ENCODE assay signal across 20 cellular contexts in genomic region chr10:76178561-76179292, GRCh38.
"Had no signal": no experiment of that assay in that cellular context is flagged by ENCODE, and none has a peak within 500 bp of the region (broad histone marks: within the 10 kb centered on the region; RNA-seq: fewer than 3 reads in every experiment).

No MANE protein-coding gene starts in this region.

- H3K36me3 Mint-ChIP-seq: activated naive CD8-positive, alpha-beta T cell treated with anti-CD3 and anti-CD28 coated beads for 36 hours; naive thymus-derived CD8-positive, alpha-beta T cell; T-cell had no signal

- H3K27me3 ChIP-seq: brain microvascular endothelial cell, hepatocyte, tibial nerve, uterus had no signal

- H3K4me3 ChIP-seq: hepatocyte, tibial nerve, uterus had no signal

- H3K4me1 ChIP-seq: tibial nerve, uterus had no signal

- H3K4me2 ChIP-seq: hepatocyte had no signal

- ATAC-seq: activated CD8-positive, alpha-beta T cell treated with anti-CD3 and anti-CD28 coated beads for 36 hours; effector memory CD8-positive, alpha-beta T cell; left lobe of liver; naive thymus-derived CD8-positive, alpha-beta T cell had no signal

- H3K36me3 ChIP-seq: brain microvascular endothelial cell, tibial nerve, uterus had no signal

- H3K27me3 Mint-ChIP-seq: activated CD8-positive, alpha-beta T cell treated with anti-CD3 and anti-CD28 coated beads for 36 hours; activated naive CD8-positive, alpha-beta T cell treated with anti-CD3 and anti-CD28 coated beads for 36 hours; effector memory CD8-positive, alpha-beta T cell; T-cell had no signal

- H3K4me3 Mint-ChIP-seq: activated CD8-positive, alpha-beta T cell treated with anti-CD3 and anti-CD28 coated beads for 36 hours; activated naive CD8-positive, alpha-beta T cell treated with anti-CD3 and anti-CD28 coated beads for 36 hours; effector memory CD8-positive, alpha-beta T cell; naive thymus-derived CD8-positive, alpha-beta T cell; T-cell had no signal

- H3K4me1 Mint-ChIP-seq: activated naive CD8-positive, alpha-beta T cell treated with anti-CD3 and anti-CD28 coated beads for 36 hours; naive thymus-derived CD8-positive, alpha-beta T cell had no signal

- H3K27ac Mint-ChIP-seq: activated CD8-positive, alpha-beta T cell treated with anti-CD3 and anti-CD28 coated beads for 36 hours; activated naive CD8-positive, alpha-beta T cell treated with anti-CD3 and anti-CD28 coated beads for 36 hours; effector memory CD8-positive, alpha-beta T cell; naive thymus-derived CD8-positive, alpha-beta T cell had no signal

- H3K27ac ChIP-seq: brain microvascular endothelial cell, hepatocyte, tibial nerve, uterus had no signal

- H3K9me3 ChIP-seq: tibial nerve, uterus had no signal

- DNase-seq: activated CD8-positive, alpha-beta T cell treated with anti-CD3 and anti-CD28 coated beads for 36 hours; activated effector memory CD4-positive, alpha-beta T cell treated with anti-CD3 and anti-CD28 coated beads, Interleukin-2, amount 50 U/mL, for 16 hours; activated naive CD8-positive, alpha-beta T cell treated with anti-CD3 and anti-CD28 coated beads for 36 hours; activated T-cell treated with anti-CD3 and anti-CD28 coated beads, Interleukin-2, amount 50 U/mL, for 48 hours; brain microvascular endothelial cell; cerebellar nuclear complex; dermis blood vessel endothelial cell; effector memory CD8-positive, alpha-beta T cell; islet precursor cell; naive thymus-derived CD8-positive, alpha-beta T cell; nucleus accumbens; stimulated activated CD4-positive, alpha-beta T cell treated with anti-CD3 and anti-CD28 coated beads, Interleukin-4, amount 100 ng/mL, for 24 hours; stimulated activated naive CD4-positive, alpha-beta T cell; substantia nigra; T-cell; T-helper 9 cell; uterus had no signal

- H3K9me3 Mint-ChIP-seq: activated CD8-positive, alpha-beta T cell treated with anti-CD3 and anti-CD28 coated beads for 36 hours; activated naive CD8-positive, alpha-beta T cell treated with anti-CD3 and anti-CD28 coated beads for 36 hours had no signal
